ENCODE assay signal across 17 cellular contexts in genomic region chr6:44284119-44284518, GRCh38. TPM values are rescaled to one million over a fixed set of nuclear protein-coding genes. Genes with fewer than 3 reads are reported as not detected.
"Had no signal": no experiment of that assay in that cellular context is flagged by ENCODE, and none has a peak within 500 bp of the region (broad histone marks: within the 10 kb centered on the region; RNA-seq: fewer than 3 reads in every experiment).

No MANE protein-coding gene starts in this region.

- H3K27ac ChIP-seq: hepatocyte, suprapubic skin had no signal

- ATAC-seq: left ventricle myocardium superior; natural killer cell treated with Interleukin-12 subunit alpha and Interleukin-12 subunit beta and Interleukin-15 and Interleukin-18, amount 100 ng/mL, for 72 hours; right cardiac atrium; stimulated activated naive CD8-positive, alpha-beta T cell treated with anti-CD3 and anti-CD28 coated beads, Interleukin-15, Interleukin-2, amounts not matched to agents 100 U/mL and 50 U/mL, for 24 hours had no signal

- DNase-seq: activated CD4-positive, alpha-beta T cell treated with anti-CD3 and anti-CD28 coated beads, Interleukin-2, amount 50 U/mL, for 1 hour; activated naive CD4-positive, alpha-beta T cell; activated naive CD8-positive, alpha-beta T cell treated with anti-CD3 and anti-CD28 coated beads, Interleukin-2, amount 10 ng/mL, durations not matched to agents 7 days and 5 days; activated T-cell treated with anti-CD3 and anti-CD28 coated beads for 4 hours; aorta; left ventricle myocardium superior; mesendoderm; occipital lobe; right cardiac atrium; stimulated activated naive CD8-positive, alpha-beta T cell treated with anti-CD3 and anti-CD28 coated beads, Interleukin-15, Interleukin-2, amounts not matched to agents 100 U/mL and 50 U/mL, for 24 hours had no signal

RNA-seq across cellular contexts. Expression of gene TMEM151B, which starts 13.9 kb away (rescaled TPM):
- total RNA-seq: activated CD8-positive, alpha-beta memory T cell treated with anti-CD3 and anti-CD28 coated beads for 36 hours; activated naive CD8-positive, alpha-beta T cell treated with anti-CD3 and anti-CD28 coated beads, Interleukin-2, amount 10 ng/mL, durations not matched to agents 7 days and 5 days; aorta; left ventricle myocardium superior; natural killer cell treated with Interleukin-12 subunit alpha and Interleukin-12 subunit beta and Interleukin-15 and Interleukin-18, amount 100 ng/mL, for 72 hours; posterior vena cava; smooth muscle cell; ureter had no signal
